15 cellular contexts compared by ENCODE assay signal in genomic region chr6:2850480-2851150, GRCh38. TPM values are rescaled to one million over a fixed set of nuclear protein-coding genes. Genes with fewer than 3 reads are reported as not detected.
DNase-seq lines count a peak whose midpoint lies in the region; ATAC-seq, FAIRE-seq and TF ChIP-seq lines count a peak whose summit lies in the region.
"Had no signal": no experiment of that assay in that cellular context is flagged by ENCODE, and none has a peak within 500 bp of the region (broad histone marks: within the 10 kb centered on the region; RNA-seq: fewer than 3 reads in every experiment).

No MANE protein-coding gene starts in this region.

- no peak overlapping the region for H3K4me2 ChIP-seq in mesenchymal stem cell (ENCODE audit: low read length, poor library complexity, severe bottlenecking)

- H3K36me3 Mint-ChIP-seq in CD14-positive monocyte = no peaks in the 10 kb centered on the region

- H3K23ac ChIP-seq in mesenchymal stem cell (ENCODE audit: low read length in 2 of 2) = no peak overlapping the region

- peaks cover 0 to 2% (median 0%) of the 10 kb centered on the region in 3 donors for H3K27me3 Mint-ChIP-seq in CD14-positive monocyte (ENCODE audit: low read depth in 3 of 3)

- H2AK5ac ChIP-seq in mesenchymal stem cell (ENCODE audit: low read length, severe bottlenecking) = no peak overlapping the region

- H2BK15ac ChIP-seq in mesenchymal stem cell (ENCODE audit: low read depth, poor library complexity, severe bottlenecking) = no peak overlapping the region

- H4K91ac ChIP-seq in mesenchymal stem cell (ENCODE audit: low read length) = no peak overlapping the region

- no peak for FAIRE-seq in GM19239 (lab: Jason Lieb, UNC)
- FAIRE-seq: D721Med had no signal

- H3K4me3 ChIP-seq in ascending aorta (no peak overlapping the region), mesenchymal stem cell (ENCODE audit: insufficient read depth in 1 of 2, low read depth in 1 of 2, low read length in 2 of 2) (no peak overlapping the region)
- H3K4me3 ChIP-seq: transverse colon had no signal

- H3K4me1 Mint-ChIP-seq in CD14-positive monocyte = peaks cover 52% of the 10 kb centered on the region

- no peak for DNase-seq in CD14-positive monocyte (ENCODE audit: low spot score)
- peak; percentile 35 for DNase-seq in HS-5 (ENCODE audit: low read depth)
- peak in 1 of 2 donors; percentile 68 for DNase-seq in ascending aorta (ENCODE audit: low spot score in 2 of 2)
- DNase-seq in mesenchymal stem cell = peak; percentile 55
- DNase-seq in GM19239 (ENCODE audit: insufficient read length, low spot score) = no peak
- DNase-seq in NCI-H748 treated with DMSO at 0.1 percent for 48 hours (lab: John Stamatoyannopoulos, UW) = no peak
- DNase-seq in posterior cingulate gyrus = no peak
- DNase-seq: foreskin melanocyte; Kasumi-1; nephron progenitor cell; stimulated activated CD4-positive, alpha-beta T cell treated with anti-CD3 and anti-CD28 coated beads, Interleukin-4, amount 100 ng/mL, for 1 hour; transverse colon had no signal

- peak overlapping the region; percentile 62 for H2BK120ac ChIP-seq in mesenchymal stem cell (ENCODE audit: low read depth, low read length)

- no peak overlapping the region for H3K4me3 Mint-ChIP-seq in CD14-positive monocyte
- H3K4me3 Mint-ChIP-seq: nephron progenitor cell had no signal

- no peak overlapping the region for H2BK5ac ChIP-seq in mesenchymal stem cell (ENCODE audit: low read depth, low read length, poor library complexity, severe bottlenecking)

- H3K18ac ChIP-seq in mesenchymal stem cell (ENCODE audit: low read depth in 1 of 2, low read length in 2 of 2) = no peak overlapping the region

- no peak overlapping the region for H4K8ac ChIP-seq in mesenchymal stem cell (ENCODE audit: low read length)

- peak overlapping the region; percentile 63 to 74 for H3K27ac ChIP-seq in ascending aorta
- peak overlapping the region; percentile 24 for H3K27ac ChIP-seq in mesenchymal stem cell (ENCODE audit: low read length, poor library complexity, severe bottlenecking)
- H3K27ac ChIP-seq: transverse colon had no signal

- no peak overlapping the region for H2AFZ ChIP-seq in mesenchymal stem cell (ENCODE audit: low read depth, low read length)

- H3K4me1 ChIP-seq in ascending aorta (peaks cover 3 to 10% of the 10 kb centered on the region in 2 donors), mesenchymal stem cell (ENCODE audit: control insufficient read depth, insufficient read depth, low read depth, low read length) (peaks cover 10% of the 10 kb centered on the region)

- TF ChIP-seq CTCF in CD14-positive monocyte (IDR thresholded peaks at IDR 0.05) = no peak
- TF ChIP-seq CTCF in ascending aorta (IDR thresholded peaks at IDR 0.05) = no peak

- peak overlapping the region in 1 of 2 experiments; percentile 24 for H3K4ac ChIP-seq in mesenchymal stem cell (ENCODE audit: low read depth in 1 of 2, low read length in 2 of 2)

- no peak overlapping the region for H2BK12ac ChIP-seq in mesenchymal stem cell (ENCODE audit: low read length in 2 of 2)

- no peaks in the 10 kb centered on the region for H3K36me3 ChIP-seq in ascending aorta
- H3K36me3 ChIP-seq in mesenchymal stem cell (ENCODE audit: control insufficient read depth in 1 of 2, insufficient read depth in 2 of 2, low read depth in 1 of 2, low read length in 2 of 2) = no peaks in the 10 kb centered on the region
- H3K36me3 ChIP-seq: transverse colon had no signal

- no peaks in the 10 kb centered on the region for H3K9me3 ChIP-seq in ascending aorta
- H3K9me3 ChIP-seq in mesenchymal stem cell (ENCODE audit: control insufficient read depth, low read length) = no peaks in the 10 kb centered on the region
- H3K9me3 ChIP-seq: transverse colon had no signal

- no peak for ATAC-seq in GM21529 (IDR thresholded peaks at IDR 0.05; ENCODE audit: unreplicated experiment)
- ATAC-seq: activated CD4-positive, CD25-positive, alpha-beta regulatory T cell treated with anti-CD3 and anti-CD28 coated beads, Interleukin-2, amount 50 U/mL, for 24 hours had no signal

- no peak overlapping the region for H3K14ac ChIP-seq in mesenchymal stem cell (ENCODE audit: low read length in 2 of 2)

- intact Hi-C loops in CD14-positive monocyte (cut with micrococcal nuclease) = loop anchor here in 1 of 2 donors (5.0 kb wide), 1 partner anchor 37 kb away; no protein-coding TSS in a partner anchor
- intact Hi-C loops in ascending aorta (cut with DNase I) = loop anchor here (5.0 kb wide), 1 partner anchor 212 kb away; no protein-coding TSS in a partner anchor
- intact Hi-C loops in posterior cingulate gyrus (cut with DNase I) = no loop called here

- peak overlapping the region in 6 of 7 donors; percentile 15 to 79 (median 71) for H3K27ac Mint-ChIP-seq in CD14-positive monocyte
- H3K27ac Mint-ChIP-seq: nephron progenitor cell had no signal

- H3K27me3 ChIP-seq in ascending aorta (no peaks in the 10 kb centered on the region), mesenchymal stem cell (ENCODE audit: control insufficient read depth in 1 of 2, insufficient read depth in 1 of 2, low read length in 2 of 2) (no peaks in the 10 kb centered on the region)
- H3K27me3 ChIP-seq: transverse colon had no signal

- H3K9ac ChIP-seq in mesenchymal stem cell (ENCODE audit: low read length) = no peak overlapping the region

- 27% methylated on average over 5 of the region's 5 CpGs for WGBS in mesenchymal stem cell

- H3K9me3 Mint-ChIP-seq in CD14-positive monocyte = no peaks in the 10 kb centered on the region
- H3K9me3 Mint-ChIP-seq: nephron progenitor cell had no signal

- H3K79me1 ChIP-seq in mesenchymal stem cell (replicated peaks; ENCODE audit: low read length, poor library complexity, severe bottlenecking) = no peaks in the 10 kb centered on the region

RNA-seq across cellular contexts. Expression of gene SERPINB1, which starts 9.0 kb away (rescaled TPM):
- 100 to 1,000 TPM; 306 to 307 TPM for polyA plus RNA-seq in CD14-positive monocyte
- total RNA-seq in ascending aorta = 14.0 TPM
- 22.3 TPM for polyA plus RNA-seq in mesenchymal stem cell (2013, experiment 1 of 2)
- 23.4 TPM for polyA plus RNA-seq in mesenchymal stem cell (2013, experiment 2 of 2)

RNA-seq across cellular contexts. Expression of gene SERPINB9, which starts 52.5 kb away (rescaled TPM):
- 10 to 100 TPM; 34.3 to 77.7 TPM for polyA plus RNA-seq in CD14-positive monocyte
- 6.5 TPM for total RNA-seq in ascending aorta
- polyA plus RNA-seq in mesenchymal stem cell (2013, experiment 1 of 2) = 11.1 TPM
- 11.3 TPM for polyA plus RNA-seq in mesenchymal stem cell (2013, experiment 2 of 2)

Comparison
In these comparisons a context has a peak if more than half of its experiments do, and no peak if none do; other contexts are left out.
1. DNase-seq: peak in HS-5 (single experiment) and mesenchymal stem cell (single experiment); none in CD14-positive monocyte (single experiment), GM19239 (single experiment), NCI-H748 treated with DMSO at 0.1 percent for 48 hours (single experiment) and posterior cingulate gyrus (0 of 10).